8 cellular contexts compared by ENCODE assay signal in the genomic region with DNA sequence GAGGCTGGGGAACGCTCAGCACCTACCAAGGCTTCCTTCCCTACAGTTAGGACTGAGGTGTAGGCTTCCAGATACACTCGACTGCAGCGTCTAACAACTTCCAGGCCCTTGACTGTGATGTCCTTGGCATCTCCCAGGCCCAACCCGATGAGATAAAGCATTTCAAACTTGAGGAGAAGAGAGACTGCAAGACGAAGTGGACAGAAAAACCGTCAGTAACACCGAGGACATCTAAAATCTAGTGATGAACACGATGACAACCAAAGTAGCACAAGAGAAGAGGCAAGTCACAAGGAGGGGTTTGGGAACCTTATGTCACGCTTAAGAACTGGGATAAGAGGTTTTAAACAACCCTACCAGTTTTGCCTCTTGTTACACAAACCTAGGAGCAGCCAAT. TPM values are rescaled to one million over a fixed set of nuclear protein-coding genes. Genes with fewer than 3 reads are reported as not detected.
A peak's percentile ranks its signal among the peaks of the same experiment; 100 is the strongest.
DNase-seq lines count a peak whose midpoint lies in the region; ATAC-seq and TF ChIP-seq lines count a peak whose summit lies in the region.

No MANE protein-coding gene starts in this region.

- H3K4me3 Mint-ChIP-seq in T-cell, result peak overlapping the region; percentile 92 to 96 (median 96)

- H3K4me1 Mint-ChIP-seq in T-cell, result peaks cover 75 to 82% (median 80%) of the 10 kb centered on the region in 3 donors

- DNase-seq in Ammon's horn (ENCODE audit: low spot score) (peak; percentile 44), T-cell (peak in 15 of 34 experiments; percentile 1 to 36 (median 13)), uterus (no peak), superior temporal gyrus (ENCODE audit: extremely low spot score) (no peak)

- no peaks in the 10 kb centered on the region for H3K9me3 Mint-ChIP-seq in T-cell

- 4 to 5% methylated on average over 9 of the region's 9 CpGs for WGBS in ectodermal cell, 2 experiments

- CTCF ChIA-PET in T-cell (lab: Charles Lee), result interaction anchor here in 1 of 2 donors (0.7 to 1.4 kb wide), 5 partner anchors 86 to 263 kb away, joined by 3 to 6 read pairs (median 5); no protein-coding TSS in a partner anchor

- H3K27me3 Mint-ChIP-seq in T-cell, result no peaks in the 10 kb centered on the region

- H3K27me3 ChIP-seq in ectodermal cell (ENCODE audit: control insufficient read depth, insufficient read depth, low read length, poor library complexity, severe bottlenecking) (no peaks in the 10 kb centered on the region), mucosa of rectum (ENCODE audit: control insufficient read depth in 2 of 2, insufficient read depth in 2 of 2, low read length in 2 of 2) (no peaks in the 10 kb centered on the region), uterus (no peaks in the 10 kb centered on the region)

- H3K36me3 Mint-ChIP-seq in T-cell, result peaks cover 33% of the 10 kb centered on the region

- H3K4me1 ChIP-seq in ectodermal cell (ENCODE audit: control insufficient read depth, insufficient read depth, low read length), result no peaks in the 10 kb centered on the region
- peaks cover 9 to 13% of the 10 kb centered on the region in 2 donors for H3K4me1 ChIP-seq in mucosa of rectum (ENCODE audit: control insufficient read depth in 2 of 2, insufficient read depth in 2 of 2, low read length in 2 of 2)
- peaks cover 0 to 4% of the 10 kb centered on the region in 2 donors for H3K4me1 ChIP-seq in uterus

- H3K4me3 ChIP-seq in ectodermal cell (ENCODE audit: insufficient read depth, low read depth, low read length) (peak overlapping the region; percentile 55), mucosa of rectum (ENCODE audit: low read length in 2 of 2) (peak overlapping the region; percentile 85 to 97), uterus (peak overlapping the region; percentile 56 to 82)

- peaks cover 5% of the 10 kb centered on the region for H3K36me3 ChIP-seq in ectodermal cell (ENCODE audit: control insufficient read depth, insufficient read depth, low read length)
- H3K36me3 ChIP-seq in mucosa of rectum (ENCODE audit: control insufficient read depth in 2 of 2, insufficient read depth in 2 of 2, low read length in 2 of 2), result peaks cover 0 to 8% of the 10 kb centered on the region in 2 donors
- no peaks in the 10 kb centered on the region for H3K36me3 ChIP-seq in uterus

- H3K27ac Mint-ChIP-seq in T-cell, result peak overlapping the region; percentile 98 to 99

- H3K9me3 ChIP-seq in ectodermal cell (ENCODE audit: control insufficient read depth, low read length), result no peaks in the 10 kb centered on the region
- no peaks in the 10 kb centered on the region for H3K9me3 ChIP-seq in mucosa of rectum (ENCODE audit: control insufficient read depth in 2 of 2, low read length in 2 of 2)
- H3K9me3 ChIP-seq in uterus, result no peaks in the 10 kb centered on the region

- intact Hi-C loops in uterus (cut with DNase I; ENCODE audit: low total_unique reads), result no loop called here

- POLR2A ChIA-PET in T-cell (lab: Charles Lee), result interaction anchor here in 1 of 2 donors (0.6 to 0.8 kb wide), 2 partner anchors 85 to 210 kb away, joined by 3 to 11 read pairs; no protein-coding TSS in a partner anchor

- ATAC-seq in GM19324 (IDR thresholded peaks at IDR 0.05; ENCODE audit: low FRiP score, unreplicated experiment) (peak; percentile 30), HG03196 (IDR thresholded peaks at IDR 0.05; ENCODE audit: unreplicated experiment) (peak; percentile 23), T-cell (replicated peaks in 1 of 4) (peak; percentile 44 to 58 (median 50))

- TF ChIP-seq CTCF in uterus (IDR thresholded peaks at IDR 0.05), result no peak

- no peak for TF ChIP-seq POLR2A in uterus (IDR thresholded peaks at IDR 0.05)

- H3K27ac ChIP-seq in ectodermal cell (ENCODE audit: insufficient read depth, low read depth, low read length, poor library complexity, severe bottlenecking), result no peak overlapping the region
- H3K27ac ChIP-seq in mucosa of rectum (ENCODE audit: low read depth in 2 of 2, low read length in 2 of 2), result peak overlapping the region; percentile 75 to 81
- H3K27ac ChIP-seq in uterus, result peak overlapping the region; percentile 84 to 86

- H3K9ac ChIP-seq in mucosa of rectum (ENCODE audit: low read depth in 1 of 2, low read length in 2 of 2), result peak overlapping the region; percentile 86 to 88

RNA-seq across cellular contexts. Expression of a gene that starts 0.3 kb away (rescaled TPM):
- total RNA-seq in T-cell (10 to 100 TPM; 42.7 to 65.6 (median 45.0) TPM), uterus (10 to 100 TPM in 3 of 4 donors, 1 to 10 TPM in 1; 5.6 to 46.8 (median 21.6) TPM)
- polyA plus RNA-seq in ectodermal cell (2013, experiment 1 of 4), result 78.9 TPM
- 88.8 TPM for polyA plus RNA-seq in ectodermal cell (2013, experiment 2 of 4)
- polyA plus RNA-seq in ectodermal cell (2013, experiment 3 of 4), result 68.5 TPM
- polyA plus RNA-seq in ectodermal cell (2013, experiment 4 of 4), result 79.0 TPM
